Comparison of ENCODE assay signal across 20 cellular contexts in genomic region chr3:143173242-143173641, GRCh38.
"Had no signal": no experiment of that assay in that cellular context is flagged by ENCODE, and none has a peak within 500 bp of the region (broad histone marks: within the 10 kb centered on the region; RNA-seq: fewer than 3 reads in every experiment).

No MANE protein-coding gene starts in this region.

- H3K36me3 ChIP-seq: ascending aorta, gastrocnemius medialis, neural progenitor cell, tibial nerve had no signal

- H3K4me1 ChIP-seq: ascending aorta, gastrocnemius medialis, neural progenitor cell, psoas muscle had no signal

- H3K36me3 Mint-ChIP-seq: neural progenitor cell had no signal

- H3K4me1 Mint-ChIP-seq: WTC11 had no signal

- H3K4me2 ChIP-seq: neural progenitor cell had no signal

- ATAC-seq: left lobe of liver, psoas muscle, right cardiac atrium, WTC11 had no signal

- H3K4me3 ChIP-seq: ascending aorta, coronary artery, gastrocnemius medialis, neural progenitor cell, psoas muscle, tibial nerve had no signal

- H3K4me3 Mint-ChIP-seq: activated CD4-positive, alpha-beta memory T cell treated with anti-CD3 and anti-CD28 coated beads, Interleukin-2, amount 10 ng/mL, durations not matched to agents 7 days and 5 days; mesothelial cell of epicardium; neural progenitor cell; stimulated activated naive CD8-positive, alpha-beta T cell treated with anti-CD3 and anti-CD28 coated beads, Interleukin-15, Interleukin-2, amounts not matched to agents 100 ng/mL and 50 ng/mL, for 24 hours; WTC11 had no signal

- H3K27ac Mint-ChIP-seq: activated CD4-positive, alpha-beta memory T cell treated with anti-CD3 and anti-CD28 coated beads, Interleukin-2, amount 10 ng/mL, durations not matched to agents 7 days and 5 days; mesothelial cell of epicardium; neural progenitor cell; WTC11 had no signal

- FAIRE-seq: kidney, urothelium cell line had no signal

- H3K9me3 ChIP-seq: ascending aorta, gastrocnemius medialis, psoas muscle had no signal

- H2AFZ ChIP-seq: neural progenitor cell had no signal

- H3K27me3 Mint-ChIP-seq: activated CD4-positive, alpha-beta memory T cell treated with anti-CD3 and anti-CD28 coated beads, Interleukin-2, amount 10 ng/mL, durations not matched to agents 7 days and 5 days; stimulated activated naive CD8-positive, alpha-beta T cell treated with anti-CD3 and anti-CD28 coated beads, Interleukin-15, Interleukin-2, amounts not matched to agents 100 ng/mL and 50 ng/mL, for 24 hours had no signal

- H3K27ac ChIP-seq: ascending aorta, coronary artery, neural progenitor cell, psoas muscle, tibial nerve had no signal

- DNase-seq: activated CD4-positive, alpha-beta memory T cell treated with anti-CD3 and anti-CD28 coated beads, Interleukin-2, amount 10 ng/mL, durations not matched to agents 7 days and 5 days; activated CD4-positive, alpha-beta T cell treated with anti-CD3 and anti-CD28 coated beads for 4 hours; activated CD8-positive, alpha-beta memory T cell treated with anti-CD3 and anti-CD28 coated beads, Interleukin-2, amount 50 U/mL, for 4 hours; activated gamma-delta T cell; activated T-cell treated with anti-CD3 and anti-CD28 coated beads, Interleukin-2, amount 50 U/mL, for 48 hours; gastrocnemius medialis; head of caudate nucleus; kidney; psoas muscle; right cardiac atrium; SW 1271 had no signal

- H3K27me3 ChIP-seq: ascending aorta, gastrocnemius medialis, neural progenitor cell, tibial nerve had no signal

- H3K9ac ChIP-seq: neural progenitor cell had no signal
